9 cellular contexts compared by ENCODE assay signal in genomic region chr13:94707400-94708021, GRCh38. TPM values are rescaled to one million over a fixed set of nuclear protein-coding genes. Genes with fewer than 3 reads are reported as not detected.
DNase-seq lines count a peak whose midpoint lies in the region; ATAC-seq and TF ChIP-seq lines count a peak whose summit lies in the region.
"Had no signal": no experiment of that assay in that cellular context is flagged by ENCODE, and none has a peak within 500 bp of the region (broad histone marks: within the 10 kb centered on the region; RNA-seq: fewer than 3 reads in every experiment).

No MANE protein-coding gene starts in this region.

- peak overlapping the region; percentile 69 for H3K27ac ChIP-seq in temporal lobe (ENCODE audit: low read depth, low read length)

- TF ChIP-seq CTCF in WTC11 (IDR thresholded peaks at IDR 0.05) (no peak), GM10248 (IDR thresholded peaks at IDR 0.05; ENCODE audit: control extremely low read depth, extremely low read depth, low read depth, missing control alignments) (no peak)

- no peaks in the 10 kb centered on the region for H3K9me3 Mint-ChIP-seq in activated naive CD8-positive, alpha-beta T cell (ENCODE audit: low read depth)
- peaks cover 4% of the 10 kb centered on the region for H3K9me3 Mint-ChIP-seq in activated naive CD8-positive, alpha-beta T cell treated with anti-CD3 and anti-CD28 coated beads, Interleukin-2, amount 50 U/mL, for 24 hours
- H3K9me3 Mint-ChIP-seq in WTC11, result no peaks in the 10 kb centered on the region

- POLR2A ChIA-PET in WTC11 (lab: Charles Lee) (interaction anchor here (1.6 kb wide), 1 partner anchor 260 kb away, joined by 5 read pairs; no protein-coding TSS in a partner anchor), GM10248 (lab: Yijun Ruan, JAX) (no interaction called here)

- DNase-seq in activated naive CD8-positive, alpha-beta T cell treated with anti-CD3 and anti-CD28 coated beads, Interleukin-2, amount 50 U/mL, for 24 hours, result no peak
- DNase-seq in WTC11 (ENCODE audit: low spot score) (peak; percentile 64), SHP77 (lab: John Stamatoyannopoulos, UW) (no peak), GM10248 (ENCODE audit: extremely low spot score) (no peak)

- ATAC-seq in activated naive CD8-positive, alpha-beta T cell treated with anti-CD3 and anti-CD28 coated beads, Interleukin-2, amount 50 U/mL, for 24 hours, result no peak
- ATAC-seq in WTC11 (peak; percentile 6), HG03196 (IDR thresholded peaks at IDR 0.05; ENCODE audit: unreplicated experiment) (no peak)

- H3K36me3 Mint-ChIP-seq in activated naive CD8-positive, alpha-beta T cell, result no peaks in the 10 kb centered on the region
- peaks cover 2% of the 10 kb centered on the region for H3K36me3 Mint-ChIP-seq in activated naive CD8-positive, alpha-beta T cell treated with anti-CD3 and anti-CD28 coated beads, Interleukin-2, amount 50 U/mL, for 24 hours (ENCODE audit: low read depth)
- no peaks in the 10 kb centered on the region for H3K36me3 Mint-ChIP-seq in WTC11

- CTCF ChIA-PET in WTC11 (lab: Charles Lee), result interaction anchor here (0.6 to 0.8 kb wide), 2 partner anchors 48 to 152 kb away, joined by 3 read pairs; no protein-coding TSS in a partner anchor
- CTCF ChIA-PET in GM10248 (lab: Yijun Ruan, JAX), result no interaction called here

- peaks cover 30% of the 10 kb centered on the region for H3K4me1 Mint-ChIP-seq in activated naive CD8-positive, alpha-beta T cell (ENCODE audit: low read depth)
- peaks cover 21% of the 10 kb centered on the region for H3K4me1 Mint-ChIP-seq in activated naive CD8-positive, alpha-beta T cell treated with anti-CD3 and anti-CD28 coated beads, Interleukin-2, amount 50 U/mL, for 24 hours
- H3K4me1 Mint-ChIP-seq in WTC11, result peaks cover 63% of the 10 kb centered on the region

- H3K4me3 ChIP-seq in iPS-18c (ENCODE audit: insufficient read depth, low read depth, low read length), result peak overlapping the region; percentile 68

- H3K4me3 Mint-ChIP-seq in activated naive CD8-positive, alpha-beta T cell, result peak overlapping the region; percentile 61
- no peak overlapping the region for H3K4me3 Mint-ChIP-seq in activated naive CD8-positive, alpha-beta T cell treated with anti-CD3 and anti-CD28 coated beads, Interleukin-2, amount 50 U/mL, for 24 hours
- peak overlapping the region; percentile 79 for H3K4me3 Mint-ChIP-seq in WTC11

- peaks cover 4% of the 10 kb centered on the region for H3K9me3 ChIP-seq in iPS-18c (ENCODE audit: control insufficient read depth, insufficient read depth, low read length)

- H3K27ac Mint-ChIP-seq in activated naive CD8-positive, alpha-beta T cell, result no peak overlapping the region
- no peak overlapping the region for H3K27ac Mint-ChIP-seq in activated naive CD8-positive, alpha-beta T cell treated with anti-CD3 and anti-CD28 coated beads, Interleukin-2, amount 50 U/mL, for 24 hours
- peak overlapping the region; percentile 87 for H3K27ac Mint-ChIP-seq in WTC11

- peaks cover 52% of the 10 kb centered on the region for H3K27me3 Mint-ChIP-seq in activated naive CD8-positive, alpha-beta T cell
- H3K27me3 Mint-ChIP-seq in activated naive CD8-positive, alpha-beta T cell treated with anti-CD3 and anti-CD28 coated beads, Interleukin-2, amount 50 U/mL, for 24 hours, result peaks cover 84% of the 10 kb centered on the region
- H3K27me3 Mint-ChIP-seq in WTC11 (ENCODE audit: low read depth), result peaks cover 92% of the 10 kb centered on the region

TF ChIP-seq in WTC11, 78 proteins besides CTCF, POLR2A, EP300 and RAD21:
- TF ChIP-seq MAX (CRISPR knock-in tag; IDR thresholded peaks at IDR 0.05) (peak; percentile 41; the same call in 1 of the 2 replicates), NR2C2 (CRISPR knock-in tag; IDR thresholded peaks at IDR 0.05) (no peak)

RNA-seq across cellular contexts. Expression of gene SOX21, which starts 4.8 kb away (rescaled TPM):
- total RNA-seq in WTC11 (2021), result 6.4 to 11.4 TPM (median 6.4 TPM) in 3 replicates
- 3.9 TPM for total RNA-seq in temporal lobe
- total RNA-seq: omental fat pad had no signal
